ENCODE assay signal across 14 cellular contexts in genomic region chr1:32958827-32959226, GRCh38. TPM values are rescaled to one million over a fixed set of nuclear protein-coding genes. Genes with fewer than 3 reads are reported as not detected.
A peak's percentile ranks its signal among the peaks of the same experiment; 100 is the strongest.
DNase-seq lines count a peak whose midpoint lies in the region; ATAC-seq and TF ChIP-seq lines count a peak whose summit lies in the region.
"Had no signal": no experiment of that assay in that cellular context is flagged by ENCODE, and none has a peak within 500 bp of the region (broad histone marks: within the 10 kb centered on the region; RNA-seq: fewer than 3 reads in every experiment).

No MANE protein-coding gene starts in this region.

- no peaks in the 10 kb centered on the region for H3K9me3 ChIP-seq in CD8-positive, alpha-beta T cell (ENCODE audit: low read length)
- H3K9me3 ChIP-seq in Karpas-422 (ENCODE audit: low read length) (no peaks in the 10 kb centered on the region), osteoblast (ENCODE audit: low read depth, low read length) (no peaks in the 10 kb centered on the region)
- H3K9me3 ChIP-seq: HAP-1 had no signal

- H4K20me1 ChIP-seq in Karpas-422 (ENCODE audit: insufficient read depth, low read depth, low read length) (peaks cover 26% of the 10 kb centered on the region), osteoblast (ENCODE audit: insufficient read depth, low read length) (peaks cover 29% of the 10 kb centered on the region)

- H3K36me3 Mint-ChIP-seq in CD8-positive, alpha-beta T cell, result peaks cover 2% of the 10 kb centered on the region
- H3K36me3 Mint-ChIP-seq in activated T-helper 1 cell treated with anti-CD3 and anti-CD28 coated beads, Interleukin-12 subunit alpha, Interleukin-12 subunit beta, Interleukin-2, Interleukin-4 antibody, amounts not matched to agents 30 ng/mL and 10 ng/mL and 1 ng/mL, durations not matched to agents 14 hours and 24 hours and 36 hours (ENCODE audit: low read depth), result peaks cover 47% of the 10 kb centered on the region

- no peak for ATAC-seq in CD8-positive, alpha-beta T cell
- no peak for ATAC-seq in GM21367 (IDR thresholded peaks at IDR 0.05; ENCODE audit: unreplicated experiment)
- ATAC-seq: SK-N-SH treated with all-trans-retinoic acid at 6 μM for 48 hours had no signal

- peak overlapping the region; percentile 82 for H3K4me2 ChIP-seq in Karpas-422 (ENCODE audit: low read depth, low read length, poor library complexity, severe bottlenecking)
- H3K4me2 ChIP-seq in osteoblast (ENCODE audit: insufficient read depth, low read length), result no peak overlapping the region

- H3K79me2 ChIP-seq in Karpas-422 (ENCODE audit: low read length) (peaks cover 99% of the 10 kb centered on the region), osteoblast (ENCODE audit: insufficient read depth, low read length) (peaks cover 85% of the 10 kb centered on the region)

- no peak for DNase-seq in CD8-positive, alpha-beta T cell
- no peak for DNase-seq in Karpas-422
- DNase-seq in activated T-helper 1 cell treated with anti-CD3 and anti-CD28 coated beads, Interleukin-12 subunit alpha, Interleukin-12 subunit beta, Interleukin-2, Interleukin-4 antibody, amounts not matched to agents 30 ng/mL and 10 ng/mL and 1 ng/mL, durations not matched to agents 14 hours and 24 hours and 36 hours (ENCODE audit: low spot score), result no peak
- DNase-seq in osteoblast (ENCODE audit: insufficient read length, low spot score, missing footprints), result peak; percentile 13
- DNase-seq in stimulated activated CD4-positive, alpha-beta T cell treated with anti-CD3 and anti-CD28 coated beads, Interleukin-2, amount 100 ng/mL, for 24 hours, result no peak
- no peak for DNase-seq in kidney tubule cell (ENCODE audit: low spot score)
- DNase-seq: DMS53, NCI-H2107, NCI-H226, SHP77 had no signal

- H3K27me3 Mint-ChIP-seq in CD8-positive, alpha-beta T cell (ENCODE audit: low read depth), result no peaks in the 10 kb centered on the region
- H3K27me3 Mint-ChIP-seq in activated T-helper 1 cell treated with anti-CD3 and anti-CD28 coated beads, Interleukin-12 subunit alpha, Interleukin-12 subunit beta, Interleukin-2, Interleukin-4 antibody, amounts not matched to agents 30 ng/mL and 10 ng/mL and 1 ng/mL, durations not matched to agents 14 hours and 24 hours and 36 hours (ENCODE audit: insufficient read depth), result peaks cover 1% of the 10 kb centered on the region

- POLR2A ChIA-PET in CD8-positive, alpha-beta T cell (lab: Charles Lee), result no interaction called here

- H3K27me3 ChIP-seq in CD8-positive, alpha-beta T cell (ENCODE audit: insufficient read depth, low read length), result no peaks in the 10 kb centered on the region
- H3K27me3 ChIP-seq in Karpas-422 (ENCODE audit: low read length) (no peaks in the 10 kb centered on the region), osteoblast (ENCODE audit: insufficient read depth, low read length) (no peaks in the 10 kb centered on the region)

- no peaks in the 10 kb centered on the region for H3K36me3 ChIP-seq in CD8-positive, alpha-beta T cell (ENCODE audit: insufficient read depth, low read length)
- H3K36me3 ChIP-seq in Karpas-422 (ENCODE audit: insufficient read depth, low read length) (peaks cover 33% of the 10 kb centered on the region), osteoblast (ENCODE audit: insufficient read depth, low read length) (no peaks in the 10 kb centered on the region)
- H3K36me3 ChIP-seq: HAP-1 had no signal

- peaks cover 71% of the 10 kb centered on the region for H3K4me1 Mint-ChIP-seq in CD8-positive, alpha-beta T cell (ENCODE audit: low read depth)
- H3K4me1 Mint-ChIP-seq in activated T-helper 1 cell treated with anti-CD3 and anti-CD28 coated beads, Interleukin-12 subunit alpha, Interleukin-12 subunit beta, Interleukin-2, Interleukin-4 antibody, amounts not matched to agents 30 ng/mL and 10 ng/mL and 1 ng/mL, durations not matched to agents 14 hours and 24 hours and 36 hours (ENCODE audit: low read depth), result peaks cover 69% of the 10 kb centered on the region

- no peak overlapping the region for H2AFZ ChIP-seq in Karpas-422 (ENCODE audit: low read length)
- no peak overlapping the region for H2AFZ ChIP-seq in osteoblast (ENCODE audit: low read length)

- H3K4me3 Mint-ChIP-seq in CD8-positive, alpha-beta T cell, result no peak overlapping the region
- no peak overlapping the region for H3K4me3 Mint-ChIP-seq in activated T-helper 1 cell treated with anti-CD3 and anti-CD28 coated beads, Interleukin-12 subunit alpha, Interleukin-12 subunit beta, Interleukin-2, Interleukin-4 antibody, amounts not matched to agents 30 ng/mL and 10 ng/mL and 1 ng/mL, durations not matched to agents 14 hours and 24 hours and 36 hours

- no peaks in the 10 kb centered on the region for H3K9me3 Mint-ChIP-seq in CD8-positive, alpha-beta T cell
- no peaks in the 10 kb centered on the region for H3K9me3 Mint-ChIP-seq in activated T-helper 1 cell treated with anti-CD3 and anti-CD28 coated beads, Interleukin-12 subunit alpha, Interleukin-12 subunit beta, Interleukin-2, Interleukin-4 antibody, amounts not matched to agents 30 ng/mL and 10 ng/mL and 1 ng/mL, durations not matched to agents 14 hours and 24 hours and 36 hours

- no peak overlapping the region for H3K27ac ChIP-seq in CD8-positive, alpha-beta T cell (ENCODE audit: low read depth, low read length)
- peak overlapping the region; percentile 99 for H3K27ac ChIP-seq in Karpas-422 (ENCODE audit: low read length)
- H3K27ac ChIP-seq in osteoblast (ENCODE audit: low read depth, low read length), result no peak overlapping the region
- H3K27ac ChIP-seq: C4-2B had no signal

- CTCF ChIA-PET in CD8-positive, alpha-beta T cell (lab: Charles Lee), result interaction anchor here (0.5 to 0.6 kb wide), 2 partner anchors 9 to 209 kb away, joined by 3 read pairs; no protein-coding TSS in a partner anchor

- H3K9me2 ChIP-seq in Karpas-422 (replicated peaks; ENCODE audit: insufficient read depth, low read length), result no peaks in the 10 kb centered on the region

- H3K27ac Mint-ChIP-seq in CD8-positive, alpha-beta T cell, result peak overlapping the region; percentile 4
- H3K27ac Mint-ChIP-seq in activated T-helper 1 cell treated with anti-CD3 and anti-CD28 coated beads, Interleukin-12 subunit alpha, Interleukin-12 subunit beta, Interleukin-2, Interleukin-4 antibody, amounts not matched to agents 30 ng/mL and 10 ng/mL and 1 ng/mL, durations not matched to agents 14 hours and 24 hours and 36 hours, result peak overlapping the region; percentile 32

- intact Hi-C loops in CD8-positive, alpha-beta T cell (cut with DNase I, micrococcal nuclease), result no loop called here
- intact Hi-C loops in activated T-helper 1 cell treated with anti-CD3 and anti-CD28 coated beads, Interleukin-12 subunit alpha, Interleukin-12 subunit beta, Interleukin-2, Interleukin-4 antibody, amounts not matched to agents 30 ng/mL and 10 ng/mL and 1 ng/mL, durations not matched to agents 14 hours and 24 hours and 36 hours (cut with micrococcal nuclease), result no loop called here

- H3K4me1 ChIP-seq in CD8-positive, alpha-beta T cell (ENCODE audit: insufficient read depth, low read length), result peaks cover 24% of the 10 kb centered on the region
- H3K4me1 ChIP-seq in Karpas-422 (ENCODE audit: low read length) (peaks cover 81% of the 10 kb centered on the region), osteoblast (ENCODE audit: insufficient read depth, low read length) (peaks cover 19% of the 10 kb centered on the region)

- TF ChIP-seq CTCF in CD8-positive, alpha-beta T cell (IDR thresholded peaks at IDR 0.05), result no peak
- no peak for TF ChIP-seq CTCF in osteoblast (IDR thresholded peaks at IDR 0.05; ENCODE audit: extremely low read depth, low read depth, low read length)

- no peak overlapping the region for H3K4me3 ChIP-seq in CD8-positive, alpha-beta T cell (ENCODE audit: low read depth, low read length)
- H3K4me3 ChIP-seq in Karpas-422 (ENCODE audit: low read length) (peak overlapping the region; percentile 60), osteoblast (ENCODE audit: insufficient read depth, low read length) (no peak overlapping the region)
- H3K4me3 ChIP-seq: HAP-1 had no signal

- peak overlapping the region; percentile 73 for H3K9ac ChIP-seq in Karpas-422 (ENCODE audit: low read length)

RNA-seq across cellular contexts. Expression of gene RNF19B, which starts 5.8 kb away (rescaled TPM):
- 10 to 100 TPM; 43.9 to 44.6 TPM for total RNA-seq in CD8-positive, alpha-beta T cell
- 86.1 and 160 TPM in 2 replicates for total RNA-seq in Karpas-422 (2014; rRNA removed; shearing (Covaris generic); ENCODE audit: low replicate concordance)
- total RNA-seq in activated T-helper 1 cell treated with anti-CD3 and anti-CD28 coated beads, Interleukin-12 subunit alpha, Interleukin-12 subunit beta, Interleukin-2, Interleukin-4 antibody, amounts not matched to agents 30 ng/mL and 10 ng/mL and 1 ng/mL, durations not matched to agents 14 hours and 24 hours and 36 hours, result 52.1 and 56.5 TPM in 2 replicates
- total RNA-seq in osteoblast, result 14.5 and 19.7 TPM in 2 replicates

RNA-seq across cellular contexts. Expression of gene TMEM54, which starts 57.6 kb away (rescaled TPM):
- total RNA-seq in CD8-positive, alpha-beta T cell, result not detected
- total RNA-seq in Karpas-422 (2014; rRNA removed; shearing (Covaris generic); ENCODE audit: low replicate concordance), result 1.1 and 4.9 TPM in 2 replicates
- total RNA-seq in activated T-helper 1 cell treated with anti-CD3 and anti-CD28 coated beads, Interleukin-12 subunit alpha, Interleukin-12 subunit beta, Interleukin-2, Interleukin-4 antibody, amounts not matched to agents 30 ng/mL and 10 ng/mL and 1 ng/mL, durations not matched to agents 14 hours and 24 hours and 36 hours, result 0.78 and 1.0 TPM in 2 replicates
- 16.5 and 22.4 TPM in 2 replicates for total RNA-seq in osteoblast
